In the genomic region with DNA sequence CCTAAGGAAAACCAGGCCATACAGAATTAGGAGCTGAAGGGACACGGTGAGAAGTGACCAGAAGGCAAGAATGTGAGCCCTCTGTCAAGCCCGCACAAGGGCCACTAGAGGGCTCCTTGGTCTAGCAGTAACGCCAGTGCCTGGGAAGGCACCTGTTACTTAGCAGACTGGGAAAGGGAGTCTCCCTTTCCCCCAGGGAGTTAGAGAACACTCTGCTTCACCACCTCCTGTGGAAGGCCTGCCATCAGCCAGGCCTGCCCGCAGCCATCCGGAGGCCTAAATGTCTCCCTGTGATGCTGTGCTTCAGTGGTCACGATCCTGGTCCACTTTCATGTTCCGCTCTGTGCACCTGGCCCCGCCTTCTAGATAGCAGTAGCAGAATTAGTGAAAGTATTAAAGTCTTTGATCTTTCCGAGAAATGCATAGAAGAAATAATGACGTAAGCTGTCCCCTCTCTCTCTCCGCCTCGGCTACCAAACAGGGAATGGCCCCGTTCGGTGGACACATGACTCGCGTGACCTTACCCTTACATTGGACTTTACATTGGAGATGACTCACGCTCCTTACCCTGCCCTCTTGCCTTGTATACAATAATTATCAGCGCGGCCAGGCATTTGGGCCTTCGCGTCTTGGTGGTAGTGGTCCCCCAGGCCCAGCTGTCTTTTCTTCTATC, we compare ENCODE assay signal across 8 cellular contexts. TPM values are rescaled to one million over a fixed set of nuclear protein-coding genes. Genes with fewer than 3 reads are reported as not detected.
DNase-seq lines count a peak whose midpoint lies in the region; ATAC-seq and TF ChIP-seq lines count a peak whose summit lies in the region.

No MANE protein-coding gene starts in this region.

- no peak overlapping the region for H3K27ac Mint-ChIP-seq in glutamatergic neuron (ENCODE audit: unreplicated experiment)

- BruUV-seq in A673 (replicated peaks; lab: Mats Ljungman, UMichigan), result no TSS peak

- DNase-seq in A673 (ENCODE audit: low spot score), result peak; percentile 72
- no peak for DNase-seq in GM10248 (ENCODE audit: extremely low spot score)
- peak; percentile 45 for DNase-seq in NCI-H2171 (lab: John Stamatoyannopoulos, UW)
- peak; percentile 33 for DNase-seq in activated CD4-positive, alpha-beta T cell treated with anti-CD3 and anti-CD28 coated beads for 48 hours
- peak; percentile 54 for DNase-seq in glutamatergic neuron
- DNase-seq in retina, result peak; percentile 50

- ATAC-seq in HG02885 (IDR thresholded peaks at IDR 0.05; ENCODE audit: poor library complexity, unreplicated experiment) (no peak), HG03045 (IDR thresholded peaks at IDR 0.05; ENCODE audit: unreplicated experiment) (no peak)

- TF ChIP-seq CTCF in A673 (conservative IDR thresholded peaks at IDR 0.05; ENCODE audit: low read depth, low read length), result peak; percentile 69
- peak; percentile 76 for TF ChIP-seq CTCF in GM10248 (IDR thresholded peaks at IDR 0.05; ENCODE audit: control extremely low read depth, extremely low read depth, low read depth, missing control alignments)
- TF ChIP-seq CTCF in glutamatergic neuron (IDR thresholded peaks at IDR 0.05; ENCODE audit: partially characterized antibody, unreplicated experiment), result no peak

- no peaks in the 10 kb centered on the region for H3K9me3 ChIP-seq in A673 (ENCODE audit: low read depth, low read length, poor library complexity, severe bottlenecking)

- no peaks in the 10 kb centered on the region for H3K4me1 Mint-ChIP-seq in glutamatergic neuron (ENCODE audit: low read depth, unreplicated experiment)

- CTCF ChIA-PET in A673 (lab: Charles Lee), result interaction anchor here (0.5 to 1.2 kb wide), 2 partner anchors 10 to 77 kb away, joined by 3 to 7 read pairs; a partner anchor contains a TSS
- CTCF ChIA-PET in GM10248 (lab: Yijun Ruan, JAX), result interaction anchor here (0.6 to 5.7 kb wide), 15 partner anchors 8 to 1093 kb away, joined by 3 to 23 read pairs (median 4); a partner anchor contains a TSS

- no peak overlapping the region for H3K4me3 ChIP-seq in A673 (ENCODE audit: low read depth, low read length, poor library complexity, severe bottlenecking)

- H3K27ac ChIP-seq in A673 (ENCODE audit: low read depth, low read length, poor library complexity, severe bottlenecking), result no peak overlapping the region

- H3K27me3 ChIP-seq in A673 (replicated peaks; ENCODE audit: insufficient read depth, low read depth, low read length, poor library complexity), result no peaks in the 10 kb centered on the region

- intact Hi-C loops in A673 (cut with micrococcal nuclease; ENCODE audit: unreplicated experiment), result no loop called here

- no peaks in the 10 kb centered on the region for H3K36me3 Mint-ChIP-seq in glutamatergic neuron (ENCODE audit: unreplicated experiment)

- no peaks in the 10 kb centered on the region for H3K9me3 Mint-ChIP-seq in glutamatergic neuron (ENCODE audit: unreplicated experiment)

- no peak overlapping the region for H3K4me3 Mint-ChIP-seq in glutamatergic neuron (ENCODE audit: unreplicated experiment)

- H3K4me1 ChIP-seq in A673 (ENCODE audit: insufficient read depth, low read length, poor library complexity, severe bottlenecking), result no peaks in the 10 kb centered on the region

- H3K36me3 ChIP-seq in A673 (ENCODE audit: insufficient read depth, low read length, poor library complexity, severe bottlenecking), result no peaks in the 10 kb centered on the region

- POLR2A ChIA-PET in A673 (lab: Charles Lee; ENCODE audit: low non-redundant PET), result no interaction called here
- POLR2A ChIA-PET in GM10248 (lab: Yijun Ruan, JAX), result interaction anchor here (0.5 kb wide), 1 partner anchor 16 kb away, joined by 3 read pairs; no protein-coding TSS in a partner anchor

- no peaks in the 10 kb centered on the region for H3K27me3 Mint-ChIP-seq in glutamatergic neuron (ENCODE audit: unreplicated experiment)

RNA-seq across cellular contexts. Expression of a gene that starts 10.7 kb away (rescaled TPM):
- total RNA-seq in A673 (2021), result 1,211 and 1,270 TPM in 2 replicates
- total RNA-seq in glutamatergic neuron (ENCODE audit: unreplicated experiment), result 712 TPM

RNA-seq across cellular contexts. Expression of a gene that starts 33.9 kb away (rescaled TPM):
- total RNA-seq in A673 (2021) (250 and 275 TPM in 2 replicates), glutamatergic neuron (ENCODE audit: unreplicated experiment) (216 TPM)

RNA-seq across cellular contexts. Expression of a gene that starts 49.6 kb away (rescaled TPM):
- total RNA-seq in A673 (2021) (not detected in 2 replicates), glutamatergic neuron (ENCODE audit: unreplicated experiment) (not detected)

RNA-seq across cellular contexts. Expression of a gene that starts 56.9 kb away (rescaled TPM):
- total RNA-seq in A673 (2021), result 3.4 and 4.7 TPM in 2 replicates
- 5.8 TPM for total RNA-seq in glutamatergic neuron (ENCODE audit: unreplicated experiment)
